ENCODE assay signal across 28 cellular contexts in the genomic region with DNA sequence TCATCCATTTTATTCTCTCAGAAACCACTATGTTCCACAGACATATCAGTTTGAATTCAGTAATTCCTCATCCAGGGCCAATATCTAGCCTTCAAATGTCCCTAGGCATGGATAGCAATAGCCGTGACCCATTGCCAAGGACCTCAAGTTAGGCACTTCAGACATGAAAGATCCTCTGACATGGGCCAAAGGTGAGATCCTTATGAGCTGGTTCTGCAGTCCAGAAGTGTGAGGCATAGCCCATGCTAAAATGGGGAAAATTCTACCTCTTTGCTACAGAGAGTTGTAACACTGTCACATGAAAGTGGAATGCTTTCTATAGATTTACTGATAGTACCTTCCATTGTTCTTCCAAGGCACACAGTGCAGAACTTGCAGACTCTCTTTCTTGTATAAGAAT.
"Had no signal": no experiment of that assay in that cellular context is flagged by ENCODE, and none has a peak within 500 bp of the region (broad histone marks: within the 10 kb centered on the region; RNA-seq: fewer than 3 reads in every experiment).

No MANE protein-coding gene starts in this region.

- H3K27me3 ChIP-seq: brain microvascular endothelial cell, ovary, uterus had no signal

- H3K36me3 ChIP-seq: brain microvascular endothelial cell, ovary, prostate gland, thoracic aorta, uterus had no signal

- ATAC-seq: activated T-cell treated with anti-CD3 and anti-CD28 coated beads, Interleukin-2, amount 50 U/mL, for 4 hours; activated T-helper 17 cell treated with anti-CD3 and anti-CD28 coated beads, Interleukin-2, amount 50 U/mL, for 72 hours; left colon; naive thymus-derived CD4-positive, alpha-beta T cell; sciatic nerve; stimulated activated effector memory CD8-positive, alpha-beta T cell treated with anti-CD3 and anti-CD28 coated beads, Interleukin-12 subunit alpha, Interleukin-12 subunit beta, amount 100 ng/mL, for 72 hours had no signal

- H3K4me1 ChIP-seq: prostate gland, uterus had no signal

- H3K4me3 ChIP-seq: coronary artery, dorsolateral prefrontal cortex, ovary, prostate gland, skin epidermis, thoracic aorta, uterus had no signal

- DNase-seq: activated CD4-positive, alpha-beta memory T cell treated with anti-CD3 and anti-CD28 coated beads for 36 hours; activated CD4-positive, alpha-beta T cell treated with anti-CD3 and anti-CD28 coated beads, Interleukin-2, amount 10 ng/mL, durations not matched to agents 24 days and 14 days; activated CD4-positive, CD25-positive, alpha-beta regulatory T cell treated with anti-CD3 and anti-CD28 coated beads, Interleukin-2, amount 50 U/mL, for 72 hours; activated gamma-delta T cell treated with Interleukin-2 at 50 U/mL for 16 hours; activated naive CD4-positive, alpha-beta T cell treated with anti-CD3 and anti-CD28 coated beads, Interleukin-2, amount 50 U/mL, for 16 hours; activated T-cell treated with anti-CD3 and anti-CD28 coated beads, Interleukin-2, amount 50 U/mL, for 4 hours; amniotic stem cell; brain microvascular endothelial cell; dorsolateral prefrontal cortex; effector memory CD4-positive, alpha-beta T cell; glutamatergic neuron; hippocampal formation; kidney; left colon; mammary epithelial cell; naive thymus-derived CD4-positive, alpha-beta T cell; ovary; retina; stimulated activated CD4-positive, alpha-beta T cell treated with anti-CD3 and anti-CD28 coated beads, Interleukin-4, amount 100 ng/mL, for 24 hours; T1000; uterus had no signal

- H3K27ac ChIP-seq: brain microvascular endothelial cell, coronary artery, dorsolateral prefrontal cortex, ovary, prostate gland, skin epidermis, thoracic aorta, uterus had no signal
